In the genomic region with DNA sequence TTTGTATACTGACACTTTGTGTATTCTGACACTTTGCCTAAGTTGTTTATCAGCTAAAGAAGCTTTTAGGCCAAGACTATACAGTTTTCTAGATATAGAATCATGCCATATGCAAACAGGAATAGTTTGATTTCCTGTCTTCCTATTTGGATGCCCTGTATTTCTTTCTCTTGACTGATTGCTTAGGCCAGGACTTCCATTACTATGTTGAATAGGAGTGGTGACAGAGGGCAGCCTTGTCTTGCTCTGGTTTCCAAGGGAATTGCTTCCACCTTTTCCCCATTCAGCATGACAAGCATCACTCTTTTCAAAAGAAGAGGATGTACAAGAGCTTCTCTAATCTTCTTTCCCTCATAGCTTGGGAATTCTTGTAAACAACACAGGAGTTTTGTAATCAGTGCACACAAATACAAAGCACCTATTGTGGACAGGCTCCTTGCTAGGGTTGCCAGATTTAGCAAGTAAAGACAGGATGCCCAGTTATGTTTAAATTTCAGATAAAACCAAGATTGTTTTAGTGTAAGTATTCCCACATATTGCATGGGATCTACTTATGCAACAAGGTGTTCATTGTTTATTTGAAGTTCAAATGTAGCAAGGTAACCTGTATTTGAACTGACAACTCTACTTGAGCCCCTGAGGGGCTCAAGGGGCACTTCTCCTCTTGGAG, we compare ENCODE assay signal across 1 cellular context.
TF ChIP-seq lines count a peak whose summit lies in the region.

No MANE protein-coding gene starts in this region.

TF ChIP-seq in HepG2, 621 proteins besides CTCF, POLR2A, EP300 and RAD21 (continued from another document and continues in another):
- TF ChIP-seq FOXP4 (CRISPR knock-in tag; IDR thresholded peaks at IDR 0.05) = 0 out of 2 replicates have a peak, but pooled peaks have one; percentile 14
- no peak for TF ChIP-seq CREB1 (IDR thresholded peaks at IDR 0.05)
- peak; percentile 18; the same call in 1 of the 2 replicates for TF ChIP-seq CREB1 (CRISPR knock-in tag; IDR thresholded peaks at IDR 0.05)
- TF ChIP-seq RARA (CRISPR knock-in tag; IDR thresholded peaks at IDR 0.05) = peak; percentile 86
- no peak for TF ChIP-seq DMAP1 (CRISPR knock-in tag; IDR thresholded peaks at IDR 0.05)
- TF ChIP-seq, protein P1, sequence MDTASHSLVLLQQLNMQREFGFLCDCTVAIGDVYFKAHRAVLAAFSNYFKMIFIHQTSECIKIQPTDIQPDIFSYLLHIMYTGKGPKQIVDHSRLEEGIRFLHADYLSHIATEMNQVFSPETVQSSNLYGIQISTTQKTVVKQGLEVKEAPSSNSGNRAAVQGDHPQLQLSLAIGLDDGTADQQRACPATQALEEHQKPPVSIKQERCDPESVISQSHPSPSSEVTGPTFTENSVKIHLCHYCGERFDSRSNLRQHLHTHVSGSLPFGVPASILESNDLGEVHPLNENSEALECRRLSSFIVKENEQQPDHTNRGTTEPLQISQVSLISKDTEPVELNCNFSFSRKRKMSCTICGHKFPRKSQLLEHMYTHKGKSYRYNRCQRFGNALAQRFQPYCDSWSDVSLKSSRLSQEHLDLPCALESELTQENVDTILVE (CRISPR knock-in tag; IDR thresholded peaks at IDR 0.05) = peak; percentile 68; the same call in 1 of the 2 replicates
- TF ChIP-seq ZNF550 (CRISPR knock-in tag; IDR thresholded peaks at IDR 0.05; ENCODE audit: borderline replicate concordance) = no peak
- peak; percentile 46; the same call in 1 of the 2 replicates for TF ChIP-seq CEBPB (IDR thresholded peaks at IDR 0.05; ENCODE audit: borderline replicate concordance, low read depth, low read length)
- TF ChIP-seq ELF3 (CRISPR knock-in tag; IDR thresholded peaks at IDR 0.05) = 0 out of 2 replicates have a peak, but pooled peaks have one; percentile 11
- TF ChIP-seq ZNF281 (CRISPR knock-in tag; IDR thresholded peaks at IDR 0.05; ENCODE audit: borderline replicate concordance) = no peak
- peak; percentile 53; the same call in 1 of the 2 replicates for TF ChIP-seq SOX5 (CRISPR knock-in tag; IDR thresholded peaks at IDR 0.05; ENCODE audit: borderline replicate concordance)
- no peak for TF ChIP-seq ZNF780A (CRISPR knock-in tag; IDR thresholded peaks at IDR 0.05)
- peak; percentile 79; the same call in 1 of the 2 replicates for TF ChIP-seq KDM1A (CRISPR knock-in tag; IDR thresholded peaks at IDR 0.05)
- TF ChIP-seq KAT8 (CRISPR knock-in tag; IDR thresholded peaks at IDR 0.05) = 0 out of 2 replicates have a peak, but pooled peaks have one; percentile 17
- TF ChIP-seq SRSF9 (IDR thresholded peaks at IDR 0.05; ENCODE audit: borderline replicate concordance, insufficient read depth, low read depth, low read length, poor library complexity, severe bottlenecking) = no peak
- peak; percentile 67; the same call in 1 of the 2 replicates for TF ChIP-seq ZMYM2 (CRISPR knock-in tag; IDR thresholded peaks at IDR 0.05)
- TF ChIP-seq RXRA (CRISPR knock-in tag; IDR thresholded peaks at IDR 0.05) = peak; percentile 28; the same call in 1 of the 2 replicates
- TF ChIP-seq HDAC2 (CRISPR knock-in tag; IDR thresholded peaks at IDR 0.05) = peak; percentile 47
- TF ChIP-seq ZNF839 (CRISPR knock-in tag; IDR thresholded peaks at IDR 0.05; ENCODE audit: borderline replicate concordance) = no peak
- peak in 1 of 2 experiments; percentile 71; a peak in 2 of 4 replicates for TF ChIP-seq KLF16 (CRISPR knock-in tag; IDR thresholded peaks at IDR 0.05)
- TF ChIP-seq, protein P2, sequence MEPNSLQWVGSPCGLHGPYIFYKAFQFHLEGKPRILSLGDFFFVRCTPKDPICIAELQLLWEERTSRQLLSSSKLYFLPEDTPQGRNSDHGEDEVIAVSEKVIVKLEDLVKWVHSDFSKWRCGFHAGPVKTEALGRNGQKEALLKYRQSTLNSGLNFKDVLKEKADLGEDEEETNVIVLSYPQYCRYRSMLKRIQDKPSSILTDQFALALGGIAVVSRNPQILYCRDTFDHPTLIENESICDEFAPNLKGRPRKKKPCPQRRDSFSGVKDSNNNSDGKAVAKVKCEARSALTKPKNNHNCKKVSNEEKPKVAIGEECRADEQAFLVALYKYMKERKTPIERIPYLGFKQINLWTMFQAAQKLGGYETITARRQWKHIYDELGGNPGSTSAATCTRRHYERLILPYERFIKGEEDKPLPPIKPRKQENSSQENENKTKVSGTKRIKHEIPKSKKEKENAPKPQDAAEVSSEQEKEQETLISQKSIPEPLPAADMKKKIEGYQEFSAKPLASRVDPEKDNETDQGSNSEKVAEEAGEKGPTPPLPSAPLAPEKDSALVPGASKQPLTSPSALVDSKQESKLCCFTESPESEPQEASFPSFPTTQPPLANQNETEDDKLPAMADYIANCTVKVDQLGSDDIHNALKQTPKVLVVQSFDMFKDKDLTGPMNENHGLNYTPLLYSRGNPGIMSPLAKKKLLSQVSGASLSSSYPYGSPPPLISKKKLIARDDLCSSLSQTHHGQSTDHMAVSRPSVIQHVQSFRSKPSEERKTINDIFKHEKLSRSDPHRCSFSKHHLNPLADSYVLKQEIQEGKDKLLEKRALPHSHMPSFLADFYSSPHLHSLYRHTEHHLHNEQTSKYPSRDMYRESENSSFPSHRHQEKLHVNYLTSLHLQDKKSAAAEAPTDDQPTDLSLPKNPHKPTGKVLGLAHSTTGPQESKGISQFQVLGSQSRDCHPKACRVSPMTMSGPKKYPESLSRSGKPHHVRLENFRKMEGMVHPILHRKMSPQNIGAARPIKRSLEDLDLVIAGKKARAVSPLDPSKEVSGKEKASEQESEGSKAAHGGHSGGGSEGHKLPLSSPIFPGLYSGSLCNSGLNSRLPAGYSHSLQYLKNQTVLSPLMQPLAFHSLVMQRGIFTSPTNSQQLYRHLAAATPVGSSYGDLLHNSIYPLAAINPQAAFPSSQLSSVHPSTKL (CRISPR knock-in tag; IDR thresholded peaks at IDR 0.05) = peak; percentile 67; the same call in 1 of the 2 replicates
- no peak for TF ChIP-seq ZNF256 (CRISPR knock-in tag; conservative IDR thresholded peaks at IDR 0.05)
- no peak for TF ChIP-seq SOX6 (IDR thresholded peaks at IDR 0.05)
- peak; percentile 68 for TF ChIP-seq SOX6 (CRISPR knock-in tag; IDR thresholded peaks at IDR 0.05)
- TF ChIP-seq, protein P3, sequence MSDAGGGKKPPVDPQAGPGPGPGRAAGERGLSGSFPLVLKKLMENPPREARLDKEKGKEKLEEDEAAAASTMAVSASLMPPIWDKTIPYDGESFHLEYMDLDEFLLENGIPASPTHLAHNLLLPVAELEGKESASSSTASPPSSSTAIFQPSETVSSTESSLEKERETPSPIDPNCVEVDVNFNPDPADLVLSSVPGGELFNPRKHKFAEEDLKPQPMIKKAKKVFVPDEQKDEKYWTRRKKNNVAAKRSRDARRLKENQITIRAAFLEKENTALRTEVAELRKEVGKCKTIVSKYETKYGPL (CRISPR knock-in tag; IDR thresholded peaks at IDR 0.05) = 0 out of 2 replicates have a peak, but pooled peaks have one; percentile 68
- TF ChIP-seq FOXA3 (CRISPR knock-in tag; IDR thresholded peaks at IDR 0.05) = peak; percentile 85
- TF ChIP-seq FOSL2 (CRISPR knock-in tag; IDR thresholded peaks at IDR 0.05) = peak; percentile 53; the same call in 1 of the 2 replicates
- TF ChIP-seq, protein P4, sequence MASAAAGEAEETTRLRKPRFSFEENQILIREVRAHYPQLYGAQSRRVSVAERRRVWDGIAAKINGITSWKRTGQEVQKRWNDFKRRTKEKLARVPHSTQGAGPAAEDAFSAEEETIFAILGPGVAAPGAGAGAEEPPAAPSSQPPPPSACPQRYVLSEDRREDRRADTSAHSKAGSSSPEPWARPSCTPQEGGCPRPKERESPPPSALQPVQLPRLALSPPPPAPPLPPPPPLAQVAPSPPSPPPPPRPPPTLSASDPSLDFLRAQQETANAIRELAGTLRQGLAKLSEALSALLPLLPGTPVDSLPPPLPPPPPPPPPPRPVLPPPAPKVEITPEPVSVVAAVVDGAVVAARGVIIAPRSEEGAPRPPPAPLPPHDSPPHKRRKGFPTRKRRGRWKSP (CRISPR knock-in tag; IDR thresholded peaks at IDR 0.05) = peak; percentile 61; the same call in 1 of the 2 replicates
- TF ChIP-seq FOXK1 (CRISPR knock-in tag; IDR thresholded peaks at IDR 0.05; ENCODE audit: borderline replicate concordance, low read depth) = peak; percentile 61; the same call in 1 of the 2 replicates
- no peak for TF ChIP-seq NBN (conservative IDR thresholded peaks at IDR 0.05)
- TF ChIP-seq ZNF280D (CRISPR knock-in tag; IDR thresholded peaks at IDR 0.05) = peak; percentile 91; the same call in 1 of the 2 replicates
- no peak for TF ChIP-seq FOXP1 (IDR thresholded peaks at IDR 0.05)
- peak; percentile 70 for TF ChIP-seq FOXP1 (CRISPR knock-in tag; IDR thresholded peaks at IDR 0.05)
- TF ChIP-seq SOX13 (IDR thresholded peaks at IDR 0.05) = no peak
- TF ChIP-seq SOX13 (CRISPR knock-in tag; conservative IDR thresholded peaks at IDR 0.05 in 1 of 2, IDR thresholded peaks at IDR 0.05 in 1 of 2) = peak in 1 of 2 experiments; percentile 64; a peak in 2 of 4 replicates
- TF ChIP-seq, protein P5, sequence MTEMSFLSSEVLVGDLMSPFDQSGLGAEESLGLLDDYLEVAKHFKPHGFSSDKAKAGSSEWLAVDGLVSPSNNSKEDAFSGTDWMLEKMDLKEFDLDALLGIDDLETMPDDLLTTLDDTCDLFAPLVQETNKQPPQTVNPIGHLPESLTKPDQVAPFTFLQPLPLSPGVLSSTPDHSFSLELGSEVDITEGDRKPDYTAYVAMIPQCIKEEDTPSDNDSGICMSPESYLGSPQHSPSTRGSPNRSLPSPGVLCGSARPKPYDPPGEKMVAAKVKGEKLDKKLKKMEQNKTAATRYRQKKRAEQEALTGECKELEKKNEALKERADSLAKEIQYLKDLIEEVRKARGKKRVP (CRISPR knock-in tag; IDR thresholded peaks at IDR 0.05) = peak in 1 of 2 experiments; percentile 94; a peak in 2 of 4 replicates
- no peak for TF ChIP-seq FOXA1 (IDR thresholded peaks at IDR 0.05)
- peak; percentile 54; the same call in 1 of the 2 replicates for TF ChIP-seq FOXA1 (CRISPR knock-in tag; IDR thresholded peaks at IDR 0.05)
- peak; percentile 34; the same call in 1 of the 2 replicates for TF ChIP-seq NCOA2 (CRISPR knock-in tag; IDR thresholded peaks at IDR 0.05)
- 0 out of 2 replicates have a peak, but pooled peaks have one; percentile 27 for TF ChIP-seq BCL6 (CRISPR knock-in tag; IDR thresholded peaks at IDR 0.05)
- TF ChIP-seq ZNF704 (CRISPR knock-in tag; IDR thresholded peaks at IDR 0.05; ENCODE audit: borderline replicate concordance) = no peak
- TF ChIP-seq GFI1 (CRISPR knock-in tag; IDR thresholded peaks at IDR 0.05; ENCODE audit: borderline replicate concordance) = peak; percentile 71; the same call in 1 of the 2 replicates
- no peak for TF ChIP-seq HOXA9 (CRISPR knock-in tag; IDR thresholded peaks at IDR 0.05; ENCODE audit: borderline replicate concordance)
- TF ChIP-seq MIER3 (CRISPR knock-in tag; IDR thresholded peaks at IDR 0.05; ENCODE audit: borderline replicate concordance) = peak; percentile 23; the same call in 1 of the 2 replicates
